9 cellular contexts compared by ENCODE assay signal in genomic region chr14:25032092-25032784, GRCh38. TPM values are rescaled to one million over a fixed set of nuclear protein-coding genes. Genes with fewer than 3 reads are reported as not detected.
A peak's percentile ranks its signal among the peaks of the same experiment; 100 is the strongest.
DNase-seq lines count a peak whose midpoint lies in the region; ATAC-seq, FAIRE-seq and TF ChIP-seq lines count a peak whose summit lies in the region.
"Had no signal": no experiment of that assay in that cellular context is flagged by ENCODE, and none has a peak within 500 bp of the region (broad histone marks: within the 10 kb centered on the region; RNA-seq: fewer than 3 reads in every experiment).

No MANE protein-coding gene starts in this region.

- intact Hi-C loops in upper lobe of right lung (cut with DNase I): no loop called here

- peaks cover 2% of the 10 kb centered on the region for H3K4me1 Mint-ChIP-seq in chondrocyte (ENCODE audit: low read depth)

- no peaks in the 10 kb centered on the region for H3K9me3 Mint-ChIP-seq in chondrocyte (ENCODE audit: low read depth)

- ATAC-seq in upper lobe of right lung (peak; percentile 62), HG02571 (IDR thresholded peaks at IDR 0.05; ENCODE audit: unreplicated experiment) (no peak), HG03439 (IDR thresholded peaks at IDR 0.05; ENCODE audit: unreplicated experiment) (no peak)

- no peaks in the 10 kb centered on the region for H3K36me3 ChIP-seq in cardiac muscle cell
- no peaks in the 10 kb centered on the region for H3K36me3 ChIP-seq in right atrium auricular region
- no peaks in the 10 kb centered on the region for H3K36me3 ChIP-seq in upper lobe of right lung

- H3K27ac Mint-ChIP-seq in chondrocyte (ENCODE audit: unreplicated experiment): no peak overlapping the region

- H3K4me1 ChIP-seq in cardiac muscle cell (ENCODE audit: low read depth) (peaks cover 4% of the 10 kb centered on the region), right atrium auricular region (peaks cover 0 to 5% of the 10 kb centered on the region in 2 donors), upper lobe of right lung (no peaks in the 10 kb centered on the region)

- H3K36me3 Mint-ChIP-seq in chondrocyte (ENCODE audit: low read depth): no peaks in the 10 kb centered on the region

- H3K27ac ChIP-seq in cardiac muscle cell: no peak overlapping the region
- H3K27ac ChIP-seq in right atrium auricular region: no peak overlapping the region
- no peak overlapping the region for H3K27ac ChIP-seq in upper lobe of right lung
- H3K27ac ChIP-seq: PC-9 had no signal

- H3K4me3 ChIP-seq in cardiac muscle cell: no peak overlapping the region
- H3K4me3 ChIP-seq in right atrium auricular region: no peak overlapping the region
- H3K4me3 ChIP-seq in upper lobe of right lung: no peak overlapping the region
- H3K4me3 ChIP-seq: PC-9 had no signal

- no peak for FAIRE-seq in GM19239 (lab: Jason Lieb, UNC)

- no peaks in the 10 kb centered on the region for H3K9me3 ChIP-seq in cardiac muscle cell (ENCODE audit: low read depth)
- no peaks in the 10 kb centered on the region for H3K9me3 ChIP-seq in right atrium auricular region
- H3K9me3 ChIP-seq in upper lobe of right lung: no peaks in the 10 kb centered on the region

- DNase-seq in cardiac muscle cell (ENCODE audit: low read depth in 1 of 2, low spot score in 1 of 2): no peak
- DNase-seq in right atrium auricular region (ENCODE audit: low spot score): no peak
- DNase-seq in Kasumi-1 (lab: John Stamatoyannopoulos, UW): peak; percentile 4 to 26
- no peak for DNase-seq in chondrocyte (ENCODE audit: low spot score)
- DNase-seq in upper lobe of right lung: no peak
- DNase-seq in GM19239 (ENCODE audit: insufficient read length, low spot score): no peak
- DNase-seq: PC-9 had no signal

- TF ChIP-seq CTCF in cardiac muscle cell (IDR thresholded peaks at IDR 0.05; ENCODE audit: low read depth, low read length): peak; percentile 23
- peak in 1 of 2 donors; percentile 24 for TF ChIP-seq CTCF in right atrium auricular region (IDR thresholded peaks at IDR 0.05)
- TF ChIP-seq CTCF in chondrocyte (IDR thresholded peaks at IDR 0.05): peak; percentile 53
- TF ChIP-seq CTCF in upper lobe of right lung (IDR thresholded peaks at IDR 0.05): peak; percentile 27

- no peak overlapping the region for H3K4me3 Mint-ChIP-seq in chondrocyte (ENCODE audit: unreplicated experiment)

- H3K27me3 ChIP-seq in cardiac muscle cell: no peaks in the 10 kb centered on the region
- H3K27me3 ChIP-seq in right atrium auricular region: no peaks in the 10 kb centered on the region
- no peaks in the 10 kb centered on the region for H3K27me3 ChIP-seq in upper lobe of right lung

- H3K27me3 Mint-ChIP-seq in chondrocyte (ENCODE audit: low read depth): no peaks in the 10 kb centered on the region

RNA-seq across cellular contexts. Expression of gene STXBP6, which starts 17.7 kb away (rescaled TPM):
- 3.2 and 6.4 TPM in 2 replicates for total RNA-seq in cardiac muscle cell
- 3.8 and 6.8 TPM in 2 replicates for polyA plus RNA-seq in cardiac muscle cell
- 10 to 100 TPM; 13.5 to 20.2 TPM for total RNA-seq in right atrium auricular region
- 1.7 to 11.5 TPM (median 1.8 TPM) in 3 replicates for total RNA-seq in chondrocyte
- total RNA-seq in upper lobe of right lung: 27.4 TPM

Comparison
In these comparisons a context has a peak if more than half of its experiments do, and no peak if none do; other contexts are left out.
1. DNase-seq: peak in Kasumi-1 (2 of 2); none in cardiac muscle cell (0 of 2), right atrium auricular region (single experiment), chondrocyte (single experiment), upper lobe of right lung (single experiment) and GM19239 (single experiment).